ENCODE assay signal across 9 cellular contexts in genomic region chr2:229713371-229714079, GRCh38. TPM values are rescaled to one million over a fixed set of nuclear protein-coding genes. Genes with fewer than 3 reads are reported as not detected.
DNase-seq lines count a peak whose midpoint lies in the region; ATAC-seq and TF ChIP-seq lines count a peak whose summit lies in the region.
"Had no signal": no experiment of that assay in that cellular context is flagged by ENCODE, and none has a peak within 500 bp of the region (broad histone marks: within the 10 kb centered on the region; RNA-seq: fewer than 3 reads in every experiment).

No MANE protein-coding gene starts in this region.

- DNase-seq in GM12864 (ENCODE audit: low read depth) (no peak), neural crest cell (ENCODE audit: low read depth, low spot score) (peak; percentile 13), cerebellar nuclear complex (lab: John Stamatoyannopoulos, UW) (no peak), kidney glomerular epithelial cell (lab: John Stamatoyannopoulos, UW) (no peak)
- no peak for DNase-seq in T-helper 2 cell treated with Interferon-gamma antibody and Interleukin-4, amounts not matched to agents 5 μg/mL and 100 μg/mL, for 36 hours (ENCODE audit: low spot score)
- DNase-seq in effector CD8-positive, alpha-beta T cell (lab: John Stamatoyannopoulos, UW), result no peak

- peaks cover 79% of the 10 kb centered on the region for H3K27me3 Mint-ChIP-seq in T-helper 2 cell treated with Interferon-gamma antibody and Interleukin-4, amounts not matched to agents 5 μg/mL and 100 μg/mL, for 36 hours (ENCODE audit: low read depth)
- peaks cover 83% of the 10 kb centered on the region for H3K27me3 Mint-ChIP-seq in neural crest cell (ENCODE audit: low read depth)

- no peaks in the 10 kb centered on the region for H3K36me3 Mint-ChIP-seq in T-helper 2 cell treated with Interferon-gamma antibody and Interleukin-4, amounts not matched to agents 5 μg/mL and 100 μg/mL, for 36 hours (ENCODE audit: low read depth)
- H3K36me3 Mint-ChIP-seq in neural crest cell (ENCODE audit: low read depth), result no peaks in the 10 kb centered on the region

- H3K4me3 ChIP-seq in GM12864 (ENCODE audit: low read depth, low read length), result peak overlapping the region; percentile 28; the same call in 1 of the 2 replicates

- TF ChIP-seq CTCF in GM12864 (IDR thresholded peaks at IDR 0.05; ENCODE audit: low read depth, low read length, missing control alignments) (no peak), neural crest cell (conservative IDR thresholded peaks at IDR 0.05) (peak; percentile 27)

- no peak overlapping the region for H3K27ac Mint-ChIP-seq in T-helper 2 cell treated with Interferon-gamma antibody and Interleukin-4, amounts not matched to agents 5 μg/mL and 100 μg/mL, for 36 hours
- no peak overlapping the region for H3K27ac Mint-ChIP-seq in neural crest cell (ENCODE audit: unreplicated experiment)

- H3K4me3 Mint-ChIP-seq in T-helper 2 cell treated with Interferon-gamma antibody and Interleukin-4, amounts not matched to agents 5 μg/mL and 100 μg/mL, for 36 hours, result peak overlapping the region; percentile 40
- H3K4me3 Mint-ChIP-seq in neural crest cell, result peak overlapping the region; percentile 87

- H3K9me3 Mint-ChIP-seq in T-helper 2 cell treated with Interferon-gamma antibody and Interleukin-4, amounts not matched to agents 5 μg/mL and 100 μg/mL, for 36 hours, result no peaks in the 10 kb centered on the region
- no peaks in the 10 kb centered on the region for H3K9me3 Mint-ChIP-seq in neural crest cell

- H3K4me1 Mint-ChIP-seq in T-helper 2 cell treated with Interferon-gamma antibody and Interleukin-4, amounts not matched to agents 5 μg/mL and 100 μg/mL, for 36 hours (ENCODE audit: low read depth), result peaks cover 2% of the 10 kb centered on the region
- H3K4me1 Mint-ChIP-seq in neural crest cell, result peaks cover 8% of the 10 kb centered on the region

- ATAC-seq in HG02943 (IDR thresholded peaks at IDR 0.05; ENCODE audit: low read depth, unreplicated experiment) (peak; percentile 22), esophagus mucosa (peak; percentile 47)

RNA-seq across cellular contexts. Expression of gene DNER, which starts 0.8 kb away (rescaled TPM):
- 0.60 TPM for total RNA-seq in esophagus mucosa
- total RNA-seq in neural crest cell, result 4.0 and 4.1 TPM in 2 replicates
- total RNA-seq: T-helper 1 cell treated with Interleukin-12 subunit alpha and Interleukin-12 subunit beta and Interleukin-4 antibody, amounts not matched to agents 30 ng/mL and 1 ng/mL, for 36 hours had no signal
